Comparison of ENCODE assay signal across 9 cellular contexts in the genomic region with DNA sequence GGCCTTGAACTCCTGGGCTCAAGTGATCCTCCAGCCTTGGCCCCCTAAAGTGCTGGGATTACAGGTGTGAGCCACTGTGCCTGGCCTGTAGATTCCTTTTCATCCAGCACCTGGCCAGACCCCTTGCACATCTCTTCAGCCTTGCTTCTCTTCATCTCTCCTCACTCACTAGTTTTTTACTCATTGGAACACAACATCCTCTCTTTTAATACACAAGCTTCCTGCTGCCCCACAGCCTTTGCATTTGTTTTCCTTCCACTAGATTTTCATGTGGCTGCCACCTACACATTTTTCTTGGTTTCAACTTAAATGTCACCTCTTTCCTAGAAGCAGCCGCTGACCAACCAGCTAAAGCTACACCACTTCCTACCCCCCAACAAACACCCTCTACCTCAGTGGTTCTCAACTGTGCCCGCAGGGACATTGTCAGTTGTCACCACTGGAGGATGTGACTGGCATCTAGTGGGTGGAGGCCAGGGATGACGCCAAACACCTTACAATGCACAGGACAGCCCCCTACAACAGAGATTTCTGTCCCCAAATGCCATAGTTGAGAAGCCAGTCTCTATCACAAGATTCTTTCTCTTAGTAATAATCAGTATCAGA. TPM values are rescaled to one million over a fixed set of nuclear protein-coding genes. Genes with fewer than 3 reads are reported as not detected.
A peak's percentile ranks its signal among the peaks of the same experiment; 100 is the strongest.
DNase-seq lines count a peak whose midpoint lies in the region; ATAC-seq and TF ChIP-seq lines count a peak whose summit lies in the region.
"Had no signal": no experiment of that assay in that cellular context is flagged by ENCODE, and none has a peak within 500 bp of the region (broad histone marks: within the 10 kb centered on the region; RNA-seq: fewer than 3 reads in every experiment).

No MANE protein-coding gene starts in this region.

- DNase-seq in activated naive CD8-positive, alpha-beta T cell treated with anti-CD3 and anti-CD28 coated beads for 36 hours: peak; percentile 85
- DNase-seq in stimulated activated CD8-positive, alpha-beta memory T cell treated with anti-CD3 and anti-CD28 coated beads, Interleukin-2, amount 100 ng/mL, for 48 hours (ENCODE audit: low read depth in 2 of 2): peak; percentile 67 to 74
- DNase-seq in NOMO-1 treated with dmso at 0.1 percent for 144 hours (lab: John Stamatoyannopoulos, UW; ENCODE audit: unreplicated experiment): no peak
- no peak for DNase-seq in OCI-M2 (lab: John Stamatoyannopoulos, UW; ENCODE audit: unreplicated experiment)
- DNase-seq: PC-3 had no signal

- TF ChIP-seq CTCF in VCaP (conservative IDR thresholded peaks at IDR 0.05): no peak

- peaks cover 14% of the 10 kb centered on the region for H3K36me3 Mint-ChIP-seq in activated naive CD8-positive, alpha-beta T cell treated with anti-CD3 and anti-CD28 coated beads for 36 hours

- H3K27ac ChIP-seq in VCaP: peak overlapping the region; percentile 98

- ATAC-seq in GM19467 (IDR thresholded peaks at IDR 0.05; ENCODE audit: unreplicated experiment) (peak; percentile 26), HG03565 (IDR thresholded peaks at IDR 0.05; ENCODE audit: unreplicated experiment) (no peak), GM21576 (IDR thresholded peaks at IDR 0.05; ENCODE audit: unreplicated experiment) (no peak)
- ATAC-seq: PC-3 had no signal

- peak overlapping the region; percentile 23 for H3K4me3 Mint-ChIP-seq in activated naive CD8-positive, alpha-beta T cell treated with anti-CD3 and anti-CD28 coated beads for 36 hours

- peaks cover 4% of the 10 kb centered on the region for H3K9me3 Mint-ChIP-seq in activated naive CD8-positive, alpha-beta T cell treated with anti-CD3 and anti-CD28 coated beads for 36 hours

- H3K27me3 Mint-ChIP-seq in activated naive CD8-positive, alpha-beta T cell treated with anti-CD3 and anti-CD28 coated beads for 36 hours: no peaks in the 10 kb centered on the region

- H3K27ac Mint-ChIP-seq in activated naive CD8-positive, alpha-beta T cell treated with anti-CD3 and anti-CD28 coated beads for 36 hours: peak overlapping the region; percentile 90

- H3K4me1 Mint-ChIP-seq in activated naive CD8-positive, alpha-beta T cell treated with anti-CD3 and anti-CD28 coated beads for 36 hours: peaks cover 66% of the 10 kb centered on the region

RNA-seq across cellular contexts. Expression of a gene that starts 33.7 kb away (rescaled TPM):
- under 1 TPM; 0.22 to 0.89 TPM for total RNA-seq in activated naive CD8-positive, alpha-beta T cell treated with anti-CD3 and anti-CD28 coated beads for 36 hours
- total RNA-seq: PC-3 had no signal

Comparison
In these comparisons a context has a peak if more than half of its experiments do, and no peak if none do; other contexts are left out.
1. DNase-seq: peak in activated naive CD8-positive, alpha-beta T cell treated with anti-CD3 and anti-CD28 coated beads for 36 hours (single experiment) and stimulated activated CD8-positive, alpha-beta memory T cell treated with anti-CD3 and anti-CD28 coated beads, Interleukin-2, amount 100 ng/mL, for 48 hours (2 of 2); none in NOMO-1 treated with dmso at 0.1 percent for 144 hours (single experiment) and OCI-M2 (single experiment).